Comparison of ENCODE assay signal across 27 cellular contexts in the genomic region with DNA sequence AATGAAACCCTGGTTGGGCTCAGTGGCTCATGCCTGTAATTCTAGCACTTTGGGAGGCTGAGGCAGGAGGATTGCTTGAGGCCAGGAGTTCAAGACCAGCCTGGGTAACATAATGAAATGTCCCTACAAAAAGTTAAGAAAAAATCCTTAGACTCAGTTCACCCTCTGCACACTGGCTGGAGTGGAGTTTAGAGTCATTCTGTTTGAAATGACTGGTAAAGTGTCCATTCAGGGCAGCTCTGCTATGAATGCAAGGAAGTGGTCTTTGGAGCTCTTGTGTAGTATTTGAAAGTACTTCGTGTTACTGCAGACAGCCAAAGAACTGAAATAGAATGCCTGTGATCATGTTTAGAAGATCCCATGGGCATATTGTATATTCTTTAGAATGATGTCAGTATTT. TPM values are rescaled to one million over a fixed set of nuclear protein-coding genes. Genes with fewer than 3 reads are reported as not detected.
DNase-seq lines count a peak whose midpoint lies in the region; ATAC-seq and TF ChIP-seq lines count a peak whose summit lies in the region.
"Had no signal": no experiment of that assay in that cellular context is flagged by ENCODE, and none has a peak within 500 bp of the region (broad histone marks: within the 10 kb centered on the region; RNA-seq: fewer than 3 reads in every experiment).

No MANE protein-coding gene starts in this region.

- H3K27ac Mint-ChIP-seq in activated naive CD8-positive, alpha-beta T cell treated with anti-CD3 and anti-CD28 coated beads, Interleukin-2, amount 10 ng/mL, durations not matched to agents 7 days and 5 days, result peak overlapping the region; percentile 61
- no peak overlapping the region for H3K27ac Mint-ChIP-seq in activated naive CD8-positive, alpha-beta T cell treated with anti-CD3 and anti-CD28 coated beads, Interleukin-2, amount 50 U/mL, for 24 hours
- peak overlapping the region; percentile 89 for H3K27ac Mint-ChIP-seq in chondrocyte (ENCODE audit: unreplicated experiment)
- no peak overlapping the region for H3K27ac Mint-ChIP-seq in activated CD4-positive, alpha-beta memory T cell treated with anti-CD3 and anti-CD28 coated beads for 36 hours
- H3K27ac Mint-ChIP-seq: H9 had no signal

- TF ChIP-seq CTCF in RWPE1 (conservative IDR thresholded peaks at IDR 0.05; ENCODE audit: low read depth) (no peak), chondrocyte (IDR thresholded peaks at IDR 0.05) (no peak), thyroid gland (IDR thresholded peaks at IDR 0.05) (no peak), left ventricle myocardium inferior (IDR thresholded peaks at IDR 0.05; ENCODE audit: borderline replicate concordance) (no peak)

- no peak for ATAC-seq in activated naive CD8-positive, alpha-beta T cell treated with anti-CD3 and anti-CD28 coated beads, Interleukin-2, amount 10 ng/mL, durations not matched to agents 7 days and 5 days (ENCODE audit: low read depth)
- no peak for ATAC-seq in activated naive CD8-positive, alpha-beta T cell treated with anti-CD3 and anti-CD28 coated beads, Interleukin-2, amount 50 U/mL, for 24 hours
- no peak for ATAC-seq in HG02798 (IDR thresholded peaks at IDR 0.05; ENCODE audit: poor library complexity, unreplicated experiment)
- ATAC-seq: body of pancreas, gastroesophageal sphincter had no signal

- no peak for TF ChIP-seq POLR2A in thyroid gland (IDR thresholded peaks at IDR 0.05)

- POLR2A ChIA-PET in activated naive CD8-positive, alpha-beta T cell treated with anti-CD3 and anti-CD28 coated beads, Interleukin-2, amount 10 ng/mL, durations not matched to agents 7 days and 5 days (lab: Charles Lee), result no interaction called here
- POLR2A ChIA-PET in RWPE1 (lab: Yijun Ruan, JAX; ENCODE audit: low non-redundant PET), result interaction anchor here (0.5 kb wide), 1 partner anchor 47 kb away, joined by 8 read pairs; no protein-coding TSS in a partner anchor
- POLR2A ChIA-PET in activated CD4-positive, alpha-beta memory T cell treated with anti-CD3 and anti-CD28 coated beads for 36 hours (lab: Charles Lee), result no interaction called here

- H3K4me1 ChIP-seq in thyroid gland, result peaks cover 21% of the 10 kb centered on the region in 2 donors
- H3K4me1 ChIP-seq in left ventricle myocardium inferior, result no peaks in the 10 kb centered on the region
- H3K4me1 ChIP-seq: uterus had no signal

- H3K9me3 ChIP-seq in thyroid gland, result no peaks in the 10 kb centered on the region
- no peaks in the 10 kb centered on the region for H3K9me3 ChIP-seq in left ventricle myocardium inferior (replicated peaks)
- H3K9me3 ChIP-seq: adrenal gland, body of pancreas, gastroesophageal sphincter, thoracic aorta, uterus had no signal

- no peak overlapping the region for H3K4me3 Mint-ChIP-seq in activated naive CD8-positive, alpha-beta T cell treated with anti-CD3 and anti-CD28 coated beads, Interleukin-2, amount 10 ng/mL, durations not matched to agents 7 days and 5 days
- no peak overlapping the region for H3K4me3 Mint-ChIP-seq in activated naive CD8-positive, alpha-beta T cell treated with anti-CD3 and anti-CD28 coated beads, Interleukin-2, amount 50 U/mL, for 24 hours
- no peak overlapping the region for H3K4me3 Mint-ChIP-seq in chondrocyte (ENCODE audit: unreplicated experiment)
- H3K4me3 Mint-ChIP-seq in activated CD4-positive, alpha-beta memory T cell treated with anti-CD3 and anti-CD28 coated beads for 36 hours, result no peak overlapping the region
- H3K4me3 Mint-ChIP-seq: H9, neural crest cell had no signal

- H3K9me3 Mint-ChIP-seq in activated naive CD8-positive, alpha-beta T cell treated with anti-CD3 and anti-CD28 coated beads, Interleukin-2, amount 10 ng/mL, durations not matched to agents 7 days and 5 days, result peaks cover 5% of the 10 kb centered on the region
- peaks cover 16% of the 10 kb centered on the region for H3K9me3 Mint-ChIP-seq in activated naive CD8-positive, alpha-beta T cell treated with anti-CD3 and anti-CD28 coated beads, Interleukin-2, amount 50 U/mL, for 24 hours
- H3K9me3 Mint-ChIP-seq in chondrocyte (ENCODE audit: low read depth), result no peaks in the 10 kb centered on the region
- peaks cover 14% of the 10 kb centered on the region for H3K9me3 Mint-ChIP-seq in activated CD4-positive, alpha-beta memory T cell treated with anti-CD3 and anti-CD28 coated beads for 36 hours

- peaks cover 25% of the 10 kb centered on the region for H3K36me3 Mint-ChIP-seq in activated naive CD8-positive, alpha-beta T cell treated with anti-CD3 and anti-CD28 coated beads, Interleukin-2, amount 10 ng/mL, durations not matched to agents 7 days and 5 days
- peaks cover 13% of the 10 kb centered on the region for H3K36me3 Mint-ChIP-seq in activated naive CD8-positive, alpha-beta T cell treated with anti-CD3 and anti-CD28 coated beads, Interleukin-2, amount 50 U/mL, for 24 hours (ENCODE audit: low read depth)
- peaks cover 4% of the 10 kb centered on the region for H3K36me3 Mint-ChIP-seq in chondrocyte (ENCODE audit: low read depth)
- H3K36me3 Mint-ChIP-seq in activated CD4-positive, alpha-beta memory T cell treated with anti-CD3 and anti-CD28 coated beads for 36 hours, result peaks cover 19% of the 10 kb centered on the region

- H3K27me3 ChIP-seq in thyroid gland (no peaks in the 10 kb centered on the region), left ventricle myocardium inferior (ENCODE audit: low read depth) (no peaks in the 10 kb centered on the region)
- H3K27me3 ChIP-seq: adrenal gland, body of pancreas, dorsolateral prefrontal cortex, gastroesophageal sphincter, uterus had no signal

- H3K27me3 Mint-ChIP-seq in activated naive CD8-positive, alpha-beta T cell treated with anti-CD3 and anti-CD28 coated beads, Interleukin-2, amount 10 ng/mL, durations not matched to agents 7 days and 5 days, result no peaks in the 10 kb centered on the region
- H3K27me3 Mint-ChIP-seq in activated naive CD8-positive, alpha-beta T cell treated with anti-CD3 and anti-CD28 coated beads, Interleukin-2, amount 50 U/mL, for 24 hours, result no peaks in the 10 kb centered on the region
- H3K27me3 Mint-ChIP-seq in chondrocyte (ENCODE audit: low read depth), result no peaks in the 10 kb centered on the region
- H3K27me3 Mint-ChIP-seq in activated CD4-positive, alpha-beta memory T cell treated with anti-CD3 and anti-CD28 coated beads for 36 hours, result no peaks in the 10 kb centered on the region

- CTCF ChIA-PET in RWPE1 (lab: Yijun Ruan, JAX), result no interaction called here
- CTCF ChIA-PET in activated CD4-positive, alpha-beta memory T cell treated with anti-CD3 and anti-CD28 coated beads for 36 hours (lab: Charles Lee), result interaction anchor here (0.6 kb wide), 2 partner anchors 98 to 181 kb away, joined by 3 read pairs; no protein-coding TSS in a partner anchor

- peak overlapping the region; percentile 96 for H3K27ac ChIP-seq in RWPE1
- H3K27ac ChIP-seq in thyroid gland, result peak overlapping the region in 2 of 3 donors; percentile 32 to 55
- no peak overlapping the region for H3K27ac ChIP-seq in left ventricle myocardium inferior (replicated peaks)
- H3K27ac ChIP-seq: adrenal gland, body of pancreas, HL-60, uterus had no signal

- H3K4me1 Mint-ChIP-seq in activated naive CD8-positive, alpha-beta T cell treated with anti-CD3 and anti-CD28 coated beads, Interleukin-2, amount 10 ng/mL, durations not matched to agents 7 days and 5 days, result peaks cover 27% of the 10 kb centered on the region
- H3K4me1 Mint-ChIP-seq in activated naive CD8-positive, alpha-beta T cell treated with anti-CD3 and anti-CD28 coated beads, Interleukin-2, amount 50 U/mL, for 24 hours, result peaks cover 37% of the 10 kb centered on the region
- peaks cover 51% of the 10 kb centered on the region for H3K4me1 Mint-ChIP-seq in chondrocyte (ENCODE audit: low read depth)
- peaks cover 32% of the 10 kb centered on the region for H3K4me1 Mint-ChIP-seq in activated CD4-positive, alpha-beta memory T cell treated with anti-CD3 and anti-CD28 coated beads for 36 hours (ENCODE audit: low read depth)

- H3K4me3 ChIP-seq in thyroid gland (replicated peaks in 1 of 3) (no peak overlapping the region), left ventricle myocardium inferior (no peak overlapping the region)
- H3K4me3 ChIP-seq: adrenal gland, body of pancreas, dorsolateral prefrontal cortex, gastroesophageal sphincter, thoracic aorta, uterus had no signal

- WGBS in thyroid gland, 2 donors, result 64 to 84% methylated on average over 1 of the region's 1 CpG

- no peaks in the 10 kb centered on the region for H3K36me3 ChIP-seq in thyroid gland
- no peaks in the 10 kb centered on the region for H3K36me3 ChIP-seq in left ventricle myocardium inferior
- H3K36me3 ChIP-seq: adrenal gland, gastroesophageal sphincter, thoracic aorta, uterus had no signal

- DNase-seq in activated naive CD8-positive, alpha-beta T cell treated with anti-CD3 and anti-CD28 coated beads, Interleukin-2, amount 10 ng/mL, durations not matched to agents 7 days and 5 days, result no peak
- no peak for DNase-seq in activated naive CD8-positive, alpha-beta T cell treated with anti-CD3 and anti-CD28 coated beads, Interleukin-2, amount 50 U/mL, for 24 hours
- DNase-seq in RWPE1 (ENCODE audit: low spot score) (no peak), chondrocyte (ENCODE audit: low spot score) (no peak), thyroid gland (no peak), left ventricle myocardium inferior (no peak)
- DNase-seq in activated CD4-positive, alpha-beta memory T cell treated with anti-CD3 and anti-CD28 coated beads for 36 hours, result no peak
- DNase-seq: ACHN; activated CD4-positive, alpha-beta T cell treated with anti-CD3 and anti-CD28 coated beads for 1 hour; activated gamma-delta T cell; adrenal gland; body of pancreas; cerebellar nuclear complex; DMS153; dorsolateral prefrontal cortex; H9; NCI-H2029; NCI-H526 treated with DMSO at 0.1 percent for 48 hours; SHP77; small intestine; stimulated activated naive CD4-positive, alpha-beta T cell treated with Interleukin-2 at 50 U/mL for 16 hours; uterus had no signal

- intact Hi-C loops in thyroid gland (cut with DNase I) (no loop called here), left ventricle myocardium inferior (cut with micrococcal nuclease) (no loop called here)
- intact Hi-C loops in activated CD4-positive, alpha-beta memory T cell treated with anti-CD3 and anti-CD28 coated beads for 36 hours (cut with micrococcal nuclease), result loop anchor here (2.0 kb wide), 1 partner anchor 25 kb away; no protein-coding TSS in a partner anchor

RNA-seq across cellular contexts. Expression of a gene that starts 53.5 kb away (rescaled TPM):
- 10 to 100 TPM; 45.8 to 48.7 TPM for total RNA-seq in activated naive CD8-positive, alpha-beta T cell treated with anti-CD3 and anti-CD28 coated beads, Interleukin-2, amount 10 ng/mL, durations not matched to agents 7 days and 5 days
- total RNA-seq in chondrocyte (89.7 to 136 TPM (median 96.1 TPM) in 3 replicates), thyroid gland (10 to 100 TPM; 58.3 to 93.9 (median 78.0) TPM), left ventricle myocardium inferior (6.4 TPM)
- 10 to 100 TPM; 64.4 to 64.6 TPM for total RNA-seq in activated CD4-positive, alpha-beta memory T cell treated with anti-CD3 and anti-CD28 coated beads for 36 hours

Comparison
In these comparisons a context has a peak if more than half of its experiments do, and no peak if none do; other contexts are left out.
1. H3K27ac Mint-ChIP-seq: peak in activated naive CD8-positive, alpha-beta T cell treated with anti-CD3 and anti-CD28 coated beads, Interleukin-2, amount 10 ng/mL, durations not matched to agents 7 days and 5 days (single experiment) and chondrocyte (single experiment); none in activated naive CD8-positive, alpha-beta T cell treated with anti-CD3 and anti-CD28 coated beads, Interleukin-2, amount 50 U/mL, for 24 hours (single experiment) and activated CD4-positive, alpha-beta memory T cell treated with anti-CD3 and anti-CD28 coated beads for 36 hours (single experiment).